ENCODE assay signal across 1 cellular context in genomic region chr19:57434386-57435061, GRCh38.
TF ChIP-seq lines count a peak whose summit lies in the region.

No MANE protein-coding gene starts in this region.

TF ChIP-seq in endothelial cell of umbilical vein, 7 proteins besides CTCF, POLR2A, EP300 and RAD21 (continued from another document):
- TF ChIP-seq FOS (IDR thresholded peaks at IDR 0.05; ENCODE audit: borderline replicate concordance, insufficient read depth, low read length), result no peak
- TF ChIP-seq POLR2AphosphoS5 (IDR thresholded peaks at IDR 0.05; ENCODE audit: insufficient read depth, low read depth, low read length), result no peak
- TF ChIP-seq MYC (IDR thresholded peaks at IDR 0.05; ENCODE audit: low read depth, low read length), result no peak
- no peak for TF ChIP-seq EZH2 (IDR thresholded peaks at IDR 0.05; ENCODE audit: borderline replicate concordance, low read depth, low read length, severe bottlenecking)
- no peak for TF ChIP-seq MAX (IDR thresholded peaks at IDR 0.05; ENCODE audit: insufficient read depth, insufficient read length)
- TF ChIP-seq GATA2 (IDR thresholded peaks at IDR 0.05; ENCODE audit: insufficient read depth, insufficient read length, low read depth, low read length), result no peak
